ENCODE assay signal across 16 cellular contexts in the genomic region with DNA sequence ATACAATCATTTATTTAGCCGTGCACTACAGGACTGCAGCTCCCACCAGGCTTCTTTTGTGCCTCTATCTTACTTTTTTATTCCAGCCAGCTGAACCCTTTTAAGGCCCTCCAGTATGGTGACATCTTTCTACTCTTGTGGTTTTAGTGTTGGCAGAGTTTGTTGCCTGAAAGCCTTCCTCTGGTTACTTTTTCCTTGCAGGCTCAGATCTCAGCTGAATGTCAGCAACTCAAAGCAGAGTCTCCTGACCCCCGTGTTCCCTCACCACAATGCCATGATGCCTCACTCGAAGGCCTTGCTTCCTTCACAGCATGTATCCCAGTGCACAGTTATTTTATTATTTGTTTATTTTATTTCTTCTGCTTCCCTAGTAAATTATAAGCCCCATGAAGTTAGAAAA.
"Had no signal": no experiment of that assay in that cellular context is flagged by ENCODE, and none has a peak within 500 bp of the region (broad histone marks: within the 10 kb centered on the region; RNA-seq: fewer than 3 reads in every experiment).

No MANE protein-coding gene starts in this region.

- ATAC-seq: gastroesophageal sphincter; left lung; lower lobe of right lung; natural killer cell treated with Interleukin-12 subunit alpha and Interleukin-12 subunit beta and Interleukin-15 and Interleukin-18, amount 100 ng/mL, for 72 hours; sciatic nerve had no signal

- H3K27me3 ChIP-seq: esophagus squamous epithelium, gastroesophageal sphincter, left lung, stomach had no signal

- H3K27ac ChIP-seq: esophagus squamous epithelium, gastroesophageal sphincter, left lung, lower lobe of right lung, stomach, thoracic aorta had no signal

- H3K9me3 ChIP-seq: esophagus squamous epithelium, lower lobe of right lung, thoracic aorta had no signal

- H3K4me1 ChIP-seq: esophagus squamous epithelium, gastroesophageal sphincter, left lung, lower lobe of right lung, stomach had no signal

- DNase-seq: cortex of kidney; effector memory CD4-positive, alpha-beta T cell; esophagus squamous epithelium; foreskin fibroblast; glutamatergic neuron; left lung; lower lobe of right lung; posterior cingulate gyrus; stimulated activated CD4-positive, alpha-beta T cell treated with anti-CD3 and anti-CD28 coated beads, Interleukin-12 subunit alpha, Interleukin-12 subunit beta, amount 100 ng/mL, for 4 hours; stimulated activated naive CD4-positive, alpha-beta T cell; stomach; substantia nigra had no signal

- H3K4me3 ChIP-seq: esophagus squamous epithelium, gastroesophageal sphincter, left lung, lower lobe of right lung, stomach, thoracic aorta had no signal

- H3K36me3 ChIP-seq: esophagus squamous epithelium, gastroesophageal sphincter, left lung, lower lobe of right lung, stomach, thoracic aorta had no signal
